In genomic region chr6:37518116-37518515, GRCh38 we compare ENCODE assay signal across 19 cellular contexts. TPM values are rescaled to one million over a fixed set of nuclear protein-coding genes. Genes with fewer than 3 reads are reported as not detected.
A peak's percentile ranks its signal among the peaks of the same experiment; 100 is the strongest.
DNase-seq lines count a peak whose midpoint lies in the region; ATAC-seq and TF ChIP-seq lines count a peak whose summit lies in the region.
"Had no signal": no experiment of that assay in that cellular context is flagged by ENCODE, and none has a peak within 500 bp of the region (broad histone marks: within the 10 kb centered on the region; RNA-seq: fewer than 3 reads in every experiment).

No MANE protein-coding gene starts in this region.

- no peak for ATAC-seq in stimulated activated effector memory CD8-positive, alpha-beta T cell treated with anti-CD3 and anti-CD28 coated beads, Interleukin-12 subunit alpha, Interleukin-12 subunit beta, amount 100 ng/mL, for 72 hours
- ATAC-seq in HG02884 (IDR thresholded peaks at IDR 0.05; ENCODE audit: unreplicated experiment) = no peak
- ATAC-seq: heart left ventricle, K562, WTC11 had no signal

- peak overlapping the region; percentile 98 for H3K27ac ChIP-seq in KOPT-K1 (ENCODE audit: low read depth, low read length, poor library complexity, severe bottlenecking)
- H3K27ac ChIP-seq: left lung, PC-9, SJSA1 had no signal

- peaks cover 2% of the 10 kb centered on the region for H3K9me3 Mint-ChIP-seq in activated naive CD4-positive, alpha-beta T cell treated with anti-CD3 and anti-CD28 coated beads for 36 hours
- peaks cover 0 to 4% (median 0%) of the 10 kb centered on the region in 5 experiments for H3K9me3 Mint-ChIP-seq in brain
- no peaks in the 10 kb centered on the region for H3K9me3 Mint-ChIP-seq in stimulated activated effector memory CD8-positive, alpha-beta T cell treated with anti-CD3 and anti-CD28 coated beads, Interleukin-12 subunit alpha, Interleukin-12 subunit beta, amount 100 ng/mL, for 72 hours
- H3K9me3 Mint-ChIP-seq: activated naive CD4-positive, alpha-beta T cell treated with anti-CD3 and anti-CD28 coated beads, Interleukin-2, amount 50 U/mL, for 72 hours; type B pancreatic cell had no signal

- intact Hi-C loops in activated naive CD4-positive, alpha-beta T cell treated with anti-CD3 and anti-CD28 coated beads for 36 hours (cut with micrococcal nuclease) = loop anchor here (5.0 to 10.0 kb wide), 3 partner anchors 261 to 1157 kb away; partner anchors contain the start of genes TBC1D22B, TMEM217 and ZFAND3

- no peaks in the 10 kb centered on the region for H3K27me3 Mint-ChIP-seq in activated naive CD4-positive, alpha-beta T cell treated with anti-CD3 and anti-CD28 coated beads for 36 hours (ENCODE audit: low read depth)
- peaks cover 15% of the 10 kb centered on the region for H3K27me3 Mint-ChIP-seq in brain

- peaks cover 87% of the 10 kb centered on the region for H3K4me1 Mint-ChIP-seq in activated naive CD4-positive, alpha-beta T cell treated with anti-CD3 and anti-CD28 coated beads for 36 hours (ENCODE audit: low read depth)
- peaks cover 56% of the 10 kb centered on the region for H3K4me1 Mint-ChIP-seq in brain
- H3K4me1 Mint-ChIP-seq in stimulated activated effector memory CD8-positive, alpha-beta T cell treated with anti-CD3 and anti-CD28 coated beads, Interleukin-12 subunit alpha, Interleukin-12 subunit beta, amount 100 ng/mL, for 72 hours = peaks cover 90% of the 10 kb centered on the region

- TF ChIP-seq CTCF in brain (conservative IDR thresholded peaks at IDR 0.05) = no peak

- no peak for DNase-seq in activated naive CD4-positive, alpha-beta T cell treated with anti-CD3 and anti-CD28 coated beads for 36 hours
- no peak for DNase-seq in activated naive CD4-positive, alpha-beta T cell treated with Interleukin-2 at 50 U/mL for 16 hours
- no peak for DNase-seq in stimulated activated effector memory CD8-positive, alpha-beta T cell treated with anti-CD3 and anti-CD28 coated beads, Interleukin-12 subunit alpha, Interleukin-12 subunit beta, amount 100 ng/mL, for 72 hours (ENCODE audit: low spot score in 2 of 2)
- no peak for DNase-seq in H4 (ENCODE audit: low spot score)
- no peak for DNase-seq in HT-29 (ENCODE audit: low spot score)
- DNase-seq: COR-L47, heart left ventricle, left lung, NCI-H2029 treated with DMSO at 0.1 percent for 48 hours, PC-9 had no signal

- peak overlapping the region; percentile 97 for H3K27ac Mint-ChIP-seq in activated naive CD4-positive, alpha-beta T cell treated with anti-CD3 and anti-CD28 coated beads for 36 hours
- peak overlapping the region; percentile 91 to 99 (median 97) for H3K27ac Mint-ChIP-seq in brain
- peak overlapping the region; percentile 93 for H3K27ac Mint-ChIP-seq in stimulated activated effector memory CD8-positive, alpha-beta T cell treated with anti-CD3 and anti-CD28 coated beads, Interleukin-12 subunit alpha, Interleukin-12 subunit beta, amount 100 ng/mL, for 72 hours
- H3K27ac Mint-ChIP-seq: progenitor cell of endocrine pancreas, type B pancreatic cell, WTC11 had no signal

- H3K36me3 Mint-ChIP-seq in activated naive CD4-positive, alpha-beta T cell treated with anti-CD3 and anti-CD28 coated beads for 36 hours (ENCODE audit: low read depth) = no peaks in the 10 kb centered on the region
- no peaks in the 10 kb centered on the region for H3K36me3 Mint-ChIP-seq in brain
- H3K36me3 Mint-ChIP-seq in stimulated activated effector memory CD8-positive, alpha-beta T cell treated with anti-CD3 and anti-CD28 coated beads, Interleukin-12 subunit alpha, Interleukin-12 subunit beta, amount 100 ng/mL, for 72 hours = peaks cover 11% of the 10 kb centered on the region
- H3K36me3 Mint-ChIP-seq: type B pancreatic cell, WTC11 had no signal

- peak overlapping the region; percentile 72 for H3K4me3 Mint-ChIP-seq in activated naive CD4-positive, alpha-beta T cell treated with anti-CD3 and anti-CD28 coated beads for 36 hours
- no peak overlapping the region for H3K4me3 Mint-ChIP-seq in brain
- H3K4me3 Mint-ChIP-seq in stimulated activated effector memory CD8-positive, alpha-beta T cell treated with anti-CD3 and anti-CD28 coated beads, Interleukin-12 subunit alpha, Interleukin-12 subunit beta, amount 100 ng/mL, for 72 hours = peak overlapping the region; percentile 75
- H3K4me3 Mint-ChIP-seq: type B pancreatic cell, WTC11 had no signal

- H3K9me3 ChIP-seq in KOPT-K1 (ENCODE audit: insufficient read depth, low read length, poor library complexity, severe bottlenecking) = no peaks in the 10 kb centered on the region
- H3K9me3 ChIP-seq: heart left ventricle, left lung, SJSA1 had no signal

- H3K36me3 ChIP-seq in KOPT-K1 (ENCODE audit: insufficient read depth, low read length) = no peaks in the 10 kb centered on the region
- H3K36me3 ChIP-seq: heart left ventricle, left lung, SJSA1 had no signal

- CTCF ChIA-PET in activated naive CD4-positive, alpha-beta T cell treated with anti-CD3 and anti-CD28 coated beads for 36 hours (lab: Charles Lee) = interaction anchor here (0.7 to 3.7 kb wide), 7 partner anchors 9 to 70 kb away, joined by 3 to 18 read pairs (median 7); partner anchors contain the start of gene CCDC167

RNA-seq across cellular contexts. Expression of gene CCDC167, which starts 18.4 kb away (rescaled TPM):
- 10 to 100 TPM; 53.4 to 57.1 TPM for total RNA-seq in activated naive CD4-positive, alpha-beta T cell treated with anti-CD3 and anti-CD28 coated beads for 36 hours
- polyA plus RNA-seq in brain (ENCODE audit: insufficient read depth, low read depth, low replicate concordance) = 233 TPM
- 44.2 and 53.5 TPM in 2 replicates for total RNA-seq in H4 (2014; rRNA removed; shearing (Covaris generic))
- total RNA-seq in HT-29 (2014; rRNA removed; shearing (Covaris generic)) = 29.9 and 35.7 TPM in 2 replicates

Comparison
In these comparisons a context has a peak if more than half of its experiments do, and no peak if none do; other contexts are left out.
1. H3K4me3 Mint-ChIP-seq: peak in activated naive CD4-positive, alpha-beta T cell treated with anti-CD3 and anti-CD28 coated beads for 36 hours (single experiment) and stimulated activated effector memory CD8-positive, alpha-beta T cell treated with anti-CD3 and anti-CD28 coated beads, Interleukin-12 subunit alpha, Interleukin-12 subunit beta, amount 100 ng/mL, for 72 hours (single experiment); none in brain (0 of 5).
2. Peak in every context shown above with its lines, with median percentiles within 50 percentile points of each other: H3K27ac Mint-ChIP-seq.